ENCODE assay signal across 8 cellular contexts in genomic region chr2:208254871-208255556, GRCh38. TPM values are rescaled to one million over a fixed set of nuclear protein-coding genes. Genes with fewer than 3 reads are reported as not detected.
A peak's percentile ranks its signal among the peaks of the same experiment; 100 is the strongest.
DNase-seq lines count a peak whose midpoint lies in the region; ATAC-seq and TF ChIP-seq lines count a peak whose summit lies in the region.

Gene IDH1 (minus strand): TSS chr2:208255071. CDS start chr2:208251551, 3,520 bp downstream.

- no peak for TF ChIP-seq EP300 in ovary (IDR thresholded peaks at IDR 0.05)

- peak; percentile 48 for TF ChIP-seq CTCF in GM10266 (IDR thresholded peaks at IDR 0.05; ENCODE audit: control insufficient read depth, insufficient read depth, low read depth, missing control alignments)
- TF ChIP-seq CTCF in NB4 (IDR thresholded peaks at IDR 0.05; ENCODE audit: low read depth, low read length), result peak; percentile 71
- TF ChIP-seq CTCF in ovary (IDR thresholded peaks at IDR 0.05), result peak in 2 of 3 donors; percentile 30 to 45
- TF ChIP-seq CTCF in thyroid gland (IDR thresholded peaks at IDR 0.05), result peak in 5 of 6 experiments; percentile 15 to 51 (median 33)

- ATAC-seq in HG02571 (IDR thresholded peaks at IDR 0.05; ENCODE audit: unreplicated experiment) (peak; percentile 60), SK-N-SH treated with all-trans-retinoic acid at 6 μM for 48 hours (peak; percentile 88)
- ATAC-seq in activated naive CD4-positive, alpha-beta T cell treated with anti-CD3 and anti-CD28 coated beads, Interleukin-2, amount 50 U/mL, for 72 hours, result peak; percentile 85 to 87

- H3K27ac Mint-ChIP-seq in activated naive CD4-positive, alpha-beta T cell treated with anti-CD3 and anti-CD28 coated beads, Interleukin-2, amount 50 U/mL, for 72 hours, result peak within 1 kb of the TSS; percentile 53 to 73

- H3K27me3 ChIP-seq in ovary (no peaks in the 10 kb centered on the region), thyroid gland (no peaks in the 10 kb centered on the region)

- 0 to 1% (median 1%) methylated on average over 22 to 48 of the region's 48 CpGs for WGBS in ovary, 3 donors
- WGBS in thyroid gland, 2 donors, result 0 to 1% methylated on average over 20 to 31 of the region's 48 CpGs

- H3K9me3 ChIP-seq in ovary (no peaks in the 10 kb centered on the region), thyroid gland (no peaks in the 10 kb centered on the region)

- H3K4me1 ChIP-seq in ovary (ENCODE audit: insufficient read depth) (peaks cover 4% of the 10 kb centered on the region), thyroid gland (peaks cover 7 to 15% of the 10 kb centered on the region in 2 donors)

- peaks cover 12% of the 10 kb centered on the region in 2 donors for H3K36me3 Mint-ChIP-seq in activated naive CD4-positive, alpha-beta T cell treated with anti-CD3 and anti-CD28 coated beads, Interleukin-2, amount 50 U/mL, for 72 hours

- H3K36me3 ChIP-seq in ovary (no peaks in the 10 kb centered on the region), thyroid gland (peaks cover 0 to 8% of the 10 kb centered on the region in 2 donors)

- H3K27ac ChIP-seq in ovary (peak within 1 kb of the TSS; percentile 33 to 49), thyroid gland (peak within 1 kb of the TSS; percentile 57 to 84 (median 60))

- intact Hi-C loops in ovary (cut with DNase I), result loop anchor here in 2 of 4 donors (5.0 to 10.0 kb wide), 2 partner anchors 78 to 150 kb away; no protein-coding TSS in a partner anchor
- intact Hi-C loops in thyroid gland (cut with DNase I), result no loop called here

- DNase-seq in GM10266 (ENCODE audit: extremely low spot score) (peak; percentile 94), NB4 (ENCODE audit: low read depth) (peak; percentile 92), glomerular visceral epithelial cell (ENCODE audit: extremely low spot score) (peak; percentile 98), ovary (peak; percentile 96 to 100 (median 99)), thyroid gland (peak; percentile 97 to 98)
- DNase-seq in activated naive CD4-positive, alpha-beta T cell treated with anti-CD3 and anti-CD28 coated beads, Interleukin-2, amount 50 U/mL, for 72 hours (ENCODE audit: low spot score in 2 of 2), result peak; percentile 91 to 96

- TF ChIP-seq POLR2A in NB4 (IDR thresholded peaks at IDR 0.05; ENCODE audit: extremely low read depth, insufficient read length), result peak; percentile 54
- TF ChIP-seq POLR2A in ovary (IDR thresholded peaks at IDR 0.05), result no peak
- TF ChIP-seq POLR2A in thyroid gland (IDR thresholded peaks at IDR 0.05), result peak in 1 of 2 donors; percentile 72

- no peaks in the 10 kb centered on the region for H3K9me3 Mint-ChIP-seq in activated naive CD4-positive, alpha-beta T cell treated with anti-CD3 and anti-CD28 coated beads, Interleukin-2, amount 50 U/mL, for 72 hours

- H3K4me3 ChIP-seq in NB4 (ENCODE audit: low read depth, low read length) (peak within 1 kb of the TSS; percentile 96), ovary (peak within 1 kb of the TSS; percentile 87), thyroid gland (replicated peaks in 1 of 3) (peak within 1 kb of the TSS; percentile 67 to 88 (median 76))

TF ChIP-seq in SK-N-SH treated with all-trans-retinoic acid at 6 μM for 48 hours, 23 proteins besides CTCF, POLR2A, EP300 and RAD21:
- TF ChIP-seq, protein P1, sequence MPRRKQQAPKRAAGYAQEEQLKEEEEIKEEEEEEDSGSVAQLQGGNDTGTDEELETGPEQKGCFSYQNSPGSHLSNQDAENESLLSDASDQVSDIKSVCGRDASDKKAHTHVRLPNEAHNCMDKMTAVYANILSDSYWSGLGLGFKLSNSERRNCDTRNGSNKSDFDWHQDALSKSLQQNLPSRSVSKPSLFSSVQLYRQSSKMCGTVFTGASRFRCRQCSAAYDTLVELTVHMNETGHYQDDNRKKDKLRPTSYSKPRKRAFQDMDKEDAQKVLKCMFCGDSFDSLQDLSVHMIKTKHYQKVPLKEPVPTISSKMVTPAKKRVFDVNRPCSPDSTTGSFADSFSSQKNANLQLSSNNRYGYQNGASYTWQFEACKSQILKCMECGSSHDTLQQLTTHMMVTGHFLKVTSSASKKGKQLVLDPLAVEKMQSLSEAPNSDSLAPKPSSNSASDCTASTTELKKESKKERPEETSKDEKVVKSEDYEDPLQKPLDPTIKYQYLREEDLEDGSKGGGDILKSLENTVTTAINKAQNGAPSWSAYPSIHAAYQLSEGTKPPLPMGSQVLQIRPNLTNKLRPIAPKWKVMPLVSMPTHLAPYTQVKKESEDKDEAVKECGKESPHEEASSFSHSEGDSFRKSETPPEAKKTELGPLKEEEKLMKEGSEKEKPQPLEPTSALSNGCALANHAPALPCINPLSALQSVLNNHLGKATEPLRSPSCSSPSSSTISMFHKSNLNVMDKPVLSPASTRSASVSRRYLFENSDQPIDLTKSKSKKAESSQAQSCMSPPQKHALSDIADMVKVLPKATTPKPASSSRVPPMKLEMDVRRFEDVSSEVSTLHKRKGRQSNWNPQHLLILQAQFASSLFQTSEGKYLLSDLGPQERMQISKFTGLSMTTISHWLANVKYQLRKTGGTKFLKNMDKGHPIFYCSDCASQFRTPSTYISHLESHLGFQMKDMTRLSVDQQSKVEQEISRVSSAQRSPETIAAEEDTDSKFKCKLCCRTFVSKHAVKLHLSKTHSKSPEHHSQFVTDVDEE (CRISPR knock-in tag; IDR thresholded peaks at IDR 0.05), result peak; percentile 24; the same call in 1 of the 2 replicates
- no peak for TF ChIP-seq ZNF565 (CRISPR knock-in tag; conservative IDR thresholded peaks at IDR 0.05; ENCODE audit: low read depth)
- TF ChIP-seq OSR1 (CRISPR knock-in tag; IDR thresholded peaks at IDR 0.05), result no peak
- no peak for TF ChIP-seq POU6F1 (CRISPR knock-in tag; IDR thresholded peaks at IDR 0.05; ENCODE audit: borderline replicate concordance, low read depth)
TF ChIP-seq in SK-N-SH treated with all-trans-retinoic acid at 6 μM for 48 hours: peak in this region for 1.

RNA-seq across cellular contexts. Expression of gene IDH1, which starts in this region (rescaled TPM):
- 10 to 100 TPM; 16.9 to 19.4 TPM for total RNA-seq in activated naive CD4-positive, alpha-beta T cell treated with anti-CD3 and anti-CD28 coated beads, Interleukin-2, amount 50 U/mL, for 72 hours
- total RNA-seq in ovary (100 to 1,000 TPM in 1 of 7 donors, 10 to 100 TPM in 6; 39.9 to 148 (median 73.8) TPM), thyroid gland (10 to 100 TPM; 53.9 to 90.2 (median 61.6) TPM)
- polyA plus RNA-seq in ovary, result 100 to 1,000 TPM in 1 of 2 donors, 10 to 100 TPM in 1; 50.7 to 236 TPM

Comparison
In these comparisons a context has a peak if more than half of its experiments do, and no peak if none do; other contexts are left out.
1. Peak in every context shown above with its lines: DNase-seq, ATAC-seq, H3K4me3 ChIP-seq and H3K27ac ChIP-seq.